In the genomic region with DNA sequence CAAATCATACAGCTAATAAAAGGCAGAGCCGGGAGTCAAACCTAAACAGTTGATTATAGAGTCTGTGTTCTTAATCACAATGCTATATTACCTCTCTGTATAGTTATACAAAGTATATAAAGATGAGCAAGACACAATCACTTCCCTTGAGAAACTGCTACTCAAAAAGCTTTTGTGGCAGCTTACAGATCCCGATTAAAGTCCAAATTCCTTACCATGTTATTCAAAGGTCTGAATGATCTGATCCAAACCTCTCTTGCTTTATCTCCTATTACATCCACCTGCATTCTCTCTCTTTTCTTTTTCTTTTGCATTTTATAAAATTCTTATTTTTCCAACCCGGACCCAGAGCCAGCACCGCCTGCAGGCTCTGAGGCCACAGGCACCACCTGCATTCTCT, we compare ENCODE assay signal across 27 cellular contexts.
"Had no signal": no experiment of that assay in that cellular context is flagged by ENCODE, and none has a peak within 500 bp of the region (broad histone marks: within the 10 kb centered on the region; RNA-seq: fewer than 3 reads in every experiment).

No MANE protein-coding gene starts in this region.

- H3K27me3 Mint-ChIP-seq: naive thymus-derived CD8-positive, alpha-beta T cell; type B pancreatic cell had no signal

- H3K36me3 Mint-ChIP-seq: type B pancreatic cell had no signal

- H3K36me3 ChIP-seq: esophagus muscularis mucosa, gastrocnemius medialis, heart right ventricle, left lung, lower lobe of right lung, neutrophil, right lobe of liver, spleen, suprapubic skin, thyroid gland had no signal

- ATAC-seq: gastrocnemius medialis; heart right ventricle; left lung; lower lobe of right lung; naive thymus-derived CD8-positive, alpha-beta T cell; psoas muscle had no signal

- H3K27me3 ChIP-seq: esophagus muscularis mucosa, gastrocnemius medialis, heart right ventricle, left lung, neutrophil, right lobe of liver, spleen, suprapubic skin, thyroid gland had no signal

- H3K27ac Mint-ChIP-seq: type B pancreatic cell had no signal

- H3K27ac ChIP-seq: epithelial cell of prostate, esophagus muscularis mucosa, gastrocnemius medialis, heart right ventricle, left lung, lower lobe of right lung, neutrophil, psoas muscle, right lobe of liver, spleen, suprapubic skin, thyroid gland had no signal

- FAIRE-seq: endometrium, islet of Langerhans, urothelium cell line had no signal

- H3K4me3 Mint-ChIP-seq: naive thymus-derived CD8-positive, alpha-beta T cell; type B pancreatic cell had no signal

- H3K4me3 ChIP-seq: esophagus muscularis mucosa, gastrocnemius medialis, heart right ventricle, left lung, lower lobe of right lung, psoas muscle, right lobe of liver, spleen, suprapubic skin, thyroid gland had no signal

- H3K9me3 Mint-ChIP-seq: naive thymus-derived CD8-positive, alpha-beta T cell; type B pancreatic cell had no signal

- DNase-seq: cortex of kidney; effector memory CD4-positive, alpha-beta T cell; gastrocnemius medialis; heart right ventricle; hypothalamus; kidney glomerular epithelial cell; left lung; lower lobe of right lung; mesenchymal stem cell; naive thymus-derived CD8-positive, alpha-beta T cell; psoas muscle; retina; right lobe of liver; spleen; stimulated activated CD4-positive, alpha-beta T cell treated with anti-CD3 and anti-CD28 coated beads, Interleukin-15, amount 100 ng/mL, for 24 hours; stimulated activated CD4-positive, alpha-beta T cell treated with anti-CD3 and anti-CD28 coated beads, Interleukin-1b, Interleukin-23, amount 100 ng/mL, for 48 hours; stimulated activated CD4-positive, alpha-beta T cell treated with anti-CD3 and anti-CD28 coated beads, Interleukin-4, amount 100 ng/mL, for 4 hours; stimulated activated naive CD4-positive, alpha-beta T cell treated with Interleukin-2 at 50 U/mL for 16 hours; thyroid gland had no signal

- H3K9me3 ChIP-seq: esophagus muscularis mucosa, gastrocnemius medialis, heart right ventricle, left lung, lower lobe of right lung, neutrophil, psoas muscle, right lobe of liver, spleen, suprapubic skin, thyroid gland had no signal

- H3K4me1 ChIP-seq: thyroid gland had no signal
